Comparison of ENCODE assay signal across 23 cellular contexts in the genomic region with DNA sequence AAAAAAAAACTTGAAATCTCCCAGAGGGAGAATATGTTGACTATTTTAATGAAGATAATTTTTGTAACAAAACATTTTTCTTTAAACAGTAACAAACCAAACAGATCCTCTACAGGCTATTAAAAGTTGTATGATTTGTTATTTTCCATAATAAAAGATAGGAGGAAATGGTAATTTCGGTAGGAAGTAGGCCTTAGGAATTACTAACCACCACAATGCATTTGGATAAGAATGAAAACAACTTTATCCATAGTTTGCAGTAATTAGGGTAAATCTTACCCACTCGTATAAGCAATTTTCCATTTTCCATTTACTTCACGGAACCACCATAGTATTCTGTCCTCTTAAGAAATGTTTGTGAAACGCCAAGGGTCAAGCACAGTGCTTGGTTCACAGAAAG. TPM values are rescaled to one million over a fixed set of nuclear protein-coding genes. Genes with fewer than 3 reads are reported as not detected.
"Had no signal": no experiment of that assay in that cellular context is flagged by ENCODE, and none has a peak within 500 bp of the region (broad histone marks: within the 10 kb centered on the region; RNA-seq: fewer than 3 reads in every experiment).

No MANE protein-coding gene starts in this region.

- H3K4me3 Mint-ChIP-seq: activated CD4-positive, alpha-beta T cell treated with anti-CD3 and anti-CD28 coated beads, Interleukin-2, amount 10 ng/mL, durations not matched to agents 7 days and 5 days; activated naive CD8-positive, alpha-beta T cell; stimulated activated naive B cell treated with anti-CD40 and anti-IgM and Interleukin-4, amounts not matched to agents 10 μg/mL and 1 μg/mL and 100 μg/mL, for 72 hours; T-helper 2 cell treated with Interferon-gamma antibody and Interleukin-4, amounts not matched to agents 5 μg/mL and 100 μg/mL, for 36 hours had no signal

- H3K27me3 Mint-ChIP-seq: activated naive CD8-positive, alpha-beta T cell had no signal

- H3K4me3 ChIP-seq: body of pancreas, colonic mucosa, left lung, mucosa of descending colon, right atrium auricular region, thyroid gland had no signal

- H3K27me3 ChIP-seq: body of pancreas, right atrium auricular region, thyroid gland had no signal

- ATAC-seq: body of pancreas; foreskin keratinocyte; left lung; mucosa of descending colon; naive thymus-derived CD4-positive, alpha-beta T cell; stimulated activated naive B cell treated with anti-CD40 and anti-IgM and Interleukin-4, amounts not matched to agents 10 μg/mL and 1 μg/mL and 100 μg/mL, for 72 hours had no signal

- DNase-seq: activated CD4-positive, alpha-beta T cell treated with anti-CD3 and anti-CD28 coated beads, Interleukin-2, amount 10 ng/mL, durations not matched to agents 7 days and 5 days; activated CD8-positive, alpha-beta memory T cell treated with anti-CD3 and anti-CD28 coated beads, Interleukin-2, amount 50 U/mL, for 48 hours; activated gamma-delta T cell treated with Interleukin-2 at 50 U/mL for 16 hours; amniotic stem cell; body of pancreas; caudate nucleus; colonic mucosa; foreskin keratinocyte; glutamatergic neuron; islet precursor cell; left lung; mammary epithelial cell; mucosa of descending colon; naive thymus-derived CD4-positive, alpha-beta T cell; nucleus accumbens; stimulated activated CD4-positive, alpha-beta T cell treated with anti-CD3 and anti-CD28 coated beads, Interleukin-15, amount 100 ng/mL, for 24 hours; stimulated activated CD4-positive, alpha-beta T cell treated with anti-CD3 and anti-CD28 coated beads, Interleukin-4, amount 100 ng/mL, for 1 hour; stimulated activated naive B cell treated with anti-CD40 and anti-IgM and Interleukin-4, amounts not matched to agents 10 μg/mL and 1 μg/mL and 100 μg/mL, for 72 hours; thyroid gland had no signal

- H3K27ac Mint-ChIP-seq: activated CD4-positive, alpha-beta T cell treated with anti-CD3 and anti-CD28 coated beads, Interleukin-2, amount 10 ng/mL, durations not matched to agents 7 days and 5 days; activated naive CD8-positive, alpha-beta T cell; progenitor cell of endocrine pancreas; stimulated activated naive B cell treated with anti-CD40 and anti-IgM and Interleukin-4, amounts not matched to agents 10 μg/mL and 1 μg/mL and 100 μg/mL, for 72 hours; T-helper 2 cell treated with Interferon-gamma antibody and Interleukin-4, amounts not matched to agents 5 μg/mL and 100 μg/mL, for 36 hours had no signal

- H3K36me3 ChIP-seq: colonic mucosa, left lung, right atrium auricular region, thyroid gland had no signal

- H3K27ac ChIP-seq: body of pancreas, colonic mucosa, foreskin keratinocyte, left lung, right atrium auricular region, thyroid gland had no signal

- H3K4me1 ChIP-seq: body of pancreas, colonic mucosa, foreskin keratinocyte had no signal

- H3K9me3 ChIP-seq: body of pancreas, colonic mucosa, thyroid gland had no signal

RNA-seq across cellular contexts. Expression of gene USP44, which starts 6.0 kb away (rescaled TPM):
- total RNA-seq: foreskin keratinocyte had no signal
- polyA plus RNA-seq: foreskin keratinocyte had no signal
